In genomic region chr4:89001647-89002518, GRCh38 we compare ENCODE assay signal across 11 cellular contexts. TPM values are rescaled to one million over a fixed set of nuclear protein-coding genes. Genes with fewer than 3 reads are reported as not detected.
DNase-seq lines count a peak whose midpoint lies in the region; ATAC-seq and TF ChIP-seq lines count a peak whose summit lies in the region.
"Had no signal": no experiment of that assay in that cellular context is flagged by ENCODE, and none has a peak within 500 bp of the region (broad histone marks: within the 10 kb centered on the region; RNA-seq: fewer than 3 reads in every experiment).

No MANE protein-coding gene starts in this region.

- 74% methylated on average over 9 of the region's 9 CpGs for WGBS in right lobe of liver (ENCODE audit: insufficient coverage, low coverage, low lambda C conversion rate, missing lambda C conversion rate)
- WGBS in ovary, 3 donors = 60 to 65% (median 61%) methylated on average over 9 of the region's 9 CpGs

- TF ChIP-seq POLR2A in right lobe of liver (IDR thresholded peaks at IDR 0.05) = no peak
- no peak for TF ChIP-seq POLR2A in ovary (IDR thresholded peaks at IDR 0.05)

- H3K4me1 ChIP-seq in right lobe of liver = peaks cover 0 to 8% (median 0%) of the 10 kb centered on the region in 4 donors
- no peaks in the 10 kb centered on the region for H3K4me1 ChIP-seq in ovary (ENCODE audit: insufficient read depth)

- peak; percentile 98 for DNase-seq in NCI-H1092 treated with DMSO at 0.1 percent for 48 hours (lab: John Stamatoyannopoulos, UW)
- DNase-seq in NCI-H345 treated with DMSO at 0.1 percent for 48 hours (lab: John Stamatoyannopoulos, UW; ENCODE audit: unreplicated experiment) = peak; percentile 45
- no peak for DNase-seq in central memory CD8-positive, alpha-beta T cell (ENCODE audit: low spot score in 2 of 2)
- DNase-seq in retinal pigment epithelial cell (ENCODE audit: low read depth) = peak; percentile 44
- no peak for DNase-seq in CD1c-positive myeloid dendritic cell (ENCODE audit: extremely low spot score)
- no peak for DNase-seq in right lobe of liver
- no peak for DNase-seq in ovary
- DNase-seq: anterior cingulate cortex, endodermal cell, natural killer cell had no signal

- H3K9me3 ChIP-seq in right lobe of liver (no peaks in the 10 kb centered on the region), ovary (no peaks in the 10 kb centered on the region)

- peaks cover 24% of the 10 kb centered on the region for H3K27me3 Mint-ChIP-seq in central memory CD8-positive, alpha-beta T cell

- no peak for TF ChIP-seq CTCF in retinal pigment epithelial cell (conservative IDR thresholded peaks at IDR 0.05; ENCODE audit: low read depth, low read length)
- no peak for TF ChIP-seq CTCF in right lobe of liver (IDR thresholded peaks at IDR 0.05)
- TF ChIP-seq CTCF in ovary (IDR thresholded peaks at IDR 0.05) = no peak

- no peaks in the 10 kb centered on the region for H3K27me3 ChIP-seq in right lobe of liver
- no peaks in the 10 kb centered on the region for H3K27me3 ChIP-seq in ovary

- ATAC-seq in central memory CD8-positive, alpha-beta T cell (replicated peaks; ENCODE audit: extremely low read depth, poor library complexity, severe bottlenecking) = no peak
- ATAC-seq in right lobe of liver = no peak
- ATAC-seq: HepG2 had no signal

- no peak overlapping the region for H3K4me3 Mint-ChIP-seq in central memory CD8-positive, alpha-beta T cell
- H3K4me3 Mint-ChIP-seq: endodermal cell, natural killer cell had no signal

- H3K27ac ChIP-seq in right lobe of liver (no peak overlapping the region), ovary (no peak overlapping the region)

- H3K4me3 ChIP-seq in retinal pigment epithelial cell (ENCODE audit: low read length) (no peak overlapping the region), right lobe of liver (no peak overlapping the region), ovary (no peak overlapping the region)

- no peaks in the 10 kb centered on the region for H3K36me3 Mint-ChIP-seq in central memory CD8-positive, alpha-beta T cell (ENCODE audit: insufficient read depth)
- H3K36me3 Mint-ChIP-seq: natural killer cell had no signal

- no peak for TF ChIP-seq EP300 in ovary (IDR thresholded peaks at IDR 0.05)

- no peaks in the 10 kb centered on the region for H3K4me1 Mint-ChIP-seq in central memory CD8-positive, alpha-beta T cell
- H3K4me1 Mint-ChIP-seq: natural killer cell had no signal

- peak overlapping the region; percentile 50 for H3K27ac Mint-ChIP-seq in central memory CD8-positive, alpha-beta T cell (ENCODE audit: low read depth)
- H3K27ac Mint-ChIP-seq: endodermal cell, natural killer cell had no signal

- intact Hi-C loops in right lobe of liver (cut with DNase I) = no loop called here
- intact Hi-C loops in ovary (cut with DNase I) = no loop called here

- no peaks in the 10 kb centered on the region for H3K36me3 ChIP-seq in right lobe of liver
- no peaks in the 10 kb centered on the region for H3K36me3 ChIP-seq in ovary

- H3K9me3 Mint-ChIP-seq in central memory CD8-positive, alpha-beta T cell = no peaks in the 10 kb centered on the region
- H3K9me3 Mint-ChIP-seq: natural killer cell had no signal

RNA-seq across cellular contexts. Expression of gene FAM13A, which starts 55.1 kb away (rescaled TPM):
- total RNA-seq in right lobe of liver (10 to 100 TPM; 28.3 to 82.5 (median 51.7) TPM), ovary (10 to 100 TPM; 29.3 to 51.8 (median 43.0) TPM)
- 10 to 100 TPM; 16.7 to 31.3 TPM for polyA plus RNA-seq in ovary

Comparison
In these comparisons a context has a peak if more than half of its experiments do, and no peak if none do; other contexts are left out.
1. DNase-seq: peak in NCI-H1092 treated with DMSO at 0.1 percent for 48 hours (single experiment), NCI-H345 treated with DMSO at 0.1 percent for 48 hours (single experiment) and retinal pigment epithelial cell (single experiment); none in central memory CD8-positive, alpha-beta T cell (0 of 2), CD1c-positive myeloid dendritic cell (single experiment), right lobe of liver (0 of 3) and ovary (0 of 5).